ENCODE assay signal across 20 cellular contexts in genomic region chr13:92849381-92849780, GRCh38.
"Had no signal": no experiment of that assay in that cellular context is flagged by ENCODE, and none has a peak within 500 bp of the region (broad histone marks: within the 10 kb centered on the region; RNA-seq: fewer than 3 reads in every experiment).

No MANE protein-coding gene starts in this region.

- H3K27me3 Mint-ChIP-seq: IgD-negative memory B cell had no signal

- H3K36me3 Mint-ChIP-seq: IgD-negative memory B cell had no signal

- H3K27ac ChIP-seq: KMS-11, RWPE1 had no signal

- DNase-seq: Kasumi-1, MM.1S, NCI-H1092 treated with DMSO at 0.1 percent for 48 hours, NCI-H1436, NCI-H187, NCI-H2029, NCI-H2081 treated with DMSO at 0.1 percent for 48 hours, NCI-H2171, NCI-H226, NCI-H446, NCI-H510A, NCI-H524 treated with DMSO at 0.1 percent for 48 hours, NCI-H69, NCI-H774, SHP77, SK-N-SH had no signal

- H3K27ac Mint-ChIP-seq: IgD-negative memory B cell had no signal

- H3K4me1 Mint-ChIP-seq: IgD-negative memory B cell had no signal

- H3K4me3 ChIP-seq: K562 had no signal

- H3K4me3 Mint-ChIP-seq: IgD-negative memory B cell had no signal

- H3K9me3 ChIP-seq: SK-N-SH had no signal
